ENCODE assay signal across 16 cellular contexts in genomic region chr3:13171704-13172643, GRCh38.
DNase-seq lines count a peak whose midpoint lies in the region; ATAC-seq and TF ChIP-seq lines count a peak whose summit lies in the region.
"Had no signal": no experiment of that assay in that cellular context is flagged by ENCODE, and none has a peak within 500 bp of the region (broad histone marks: within the 10 kb centered on the region; RNA-seq: fewer than 3 reads in every experiment).

No MANE protein-coding gene starts in this region.

- H3K27me3 ChIP-seq in BLaER1 = no peaks in the 10 kb centered on the region
- H3K27me3 ChIP-seq in sigmoid colon = no peaks in the 10 kb centered on the region
- H3K27me3 ChIP-seq in CD8-positive, alpha-beta T cell (ENCODE audit: insufficient read depth, low read length) = no peaks in the 10 kb centered on the region
- no peaks in the 10 kb centered on the region for H3K27me3 ChIP-seq in H7 (ENCODE audit: control insufficient read depth, insufficient read depth, low read length)

- no peak overlapping the region for H3K9ac ChIP-seq in BLaER1
- H3K9ac ChIP-seq: KMS-11 had no signal

- no peaks in the 10 kb centered on the region for H4K20me1 ChIP-seq in BLaER1

- H3K27ac ChIP-seq in BLaER1 (no peak overlapping the region), sigmoid colon (no peak overlapping the region)
- no peak overlapping the region for H3K27ac ChIP-seq in CD8-positive, alpha-beta T cell (ENCODE audit: low read depth, low read length)
- H3K27ac ChIP-seq: KMS-11 had no signal

- CTCF ChIA-PET in CD8-positive, alpha-beta T cell (lab: Charles Lee) = no interaction called here

- TF ChIP-seq EP300 in sigmoid colon (IDR thresholded peaks at IDR 0.05) = no peak

- peak; percentile 29 for DNase-seq in NCI-H460 (ENCODE audit: extremely low read depth, low read depth)
- DNase-seq in islet precursor cell = peak; percentile 45
- peak; percentile 53 for DNase-seq in sigmoid colon
- no peak for DNase-seq in CD8-positive, alpha-beta T cell
- no peak for DNase-seq in activated effector memory CD4-positive, alpha-beta T cell treated with Interleukin-2 at 50 U/mL for 16 hours
- DNase-seq in H7 = no peak
- DNase-seq: 8988T; AML-193; C1 segment of cervical spinal cord; CD4-positive, alpha-beta T cell; DMS79 had no signal

- TF ChIP-seq CTCF in sigmoid colon (IDR thresholded peaks at IDR 0.05) = no peak
- TF ChIP-seq CTCF in CD8-positive, alpha-beta T cell (IDR thresholded peaks at IDR 0.05) = no peak

- intact Hi-C loops in sigmoid colon (cut with DNase I) = no loop called here
- intact Hi-C loops in CD8-positive, alpha-beta T cell (cut with DNase I, micrococcal nuclease) = no loop called here

- H3K4me3 ChIP-seq in BLaER1 (no peak overlapping the region), sigmoid colon (no peak overlapping the region), H7 (ENCODE audit: insufficient read depth, low read depth, low read length) (no peak overlapping the region)
- no peak overlapping the region for H3K4me3 ChIP-seq in CD8-positive, alpha-beta T cell (ENCODE audit: low read depth, low read length)
- H3K4me3 ChIP-seq: GM12878 had no signal

- no peaks in the 10 kb centered on the region for H3K27me3 Mint-ChIP-seq in CD8-positive, alpha-beta T cell (ENCODE audit: low read depth)
- H3K27me3 Mint-ChIP-seq: CD4-positive, alpha-beta T cell had no signal

- no peak overlapping the region for H3K4me3 Mint-ChIP-seq in CD8-positive, alpha-beta T cell
- H3K4me3 Mint-ChIP-seq: CD4-positive, alpha-beta T cell had no signal

- peaks cover 57% of the 10 kb centered on the region for H3K4me1 ChIP-seq in BLaER1
- H3K4me1 ChIP-seq in sigmoid colon = no peaks in the 10 kb centered on the region
- H3K4me1 ChIP-seq in CD8-positive, alpha-beta T cell (ENCODE audit: insufficient read depth, low read length) = no peaks in the 10 kb centered on the region

- H3K36me3 ChIP-seq in BLaER1 (no peaks in the 10 kb centered on the region), sigmoid colon (no peaks in the 10 kb centered on the region), H7 (replicated peaks; ENCODE audit: control insufficient read depth, insufficient read depth, low read length) (no peaks in the 10 kb centered on the region)
- H3K36me3 ChIP-seq in CD8-positive, alpha-beta T cell (ENCODE audit: insufficient read depth, low read length) = no peaks in the 10 kb centered on the region

- no peak for TF ChIP-seq POLR2A in sigmoid colon (IDR thresholded peaks at IDR 0.05)

- POLR2A ChIA-PET in CD8-positive, alpha-beta T cell (lab: Charles Lee) = no interaction called here

- H3K36me3 Mint-ChIP-seq in CD8-positive, alpha-beta T cell = no peaks in the 10 kb centered on the region
- H3K36me3 Mint-ChIP-seq: IgD-negative memory B cell had no signal

- H3K9me3 Mint-ChIP-seq in CD8-positive, alpha-beta T cell = no peaks in the 10 kb centered on the region
- H3K9me3 Mint-ChIP-seq: CD4-positive, alpha-beta T cell had no signal

- H3K4me2 ChIP-seq in BLaER1 = peak overlapping the region; percentile 71
- H3K4me2 ChIP-seq: KMS-11 had no signal

- no peaks in the 10 kb centered on the region for H3K4me1 Mint-ChIP-seq in CD8-positive, alpha-beta T cell (ENCODE audit: low read depth)

- no peak overlapping the region for H3K27ac Mint-ChIP-seq in CD8-positive, alpha-beta T cell
- H3K27ac Mint-ChIP-seq: CD4-positive, alpha-beta T cell had no signal

- peaks cover 5% of the 10 kb centered on the region for H3K9me3 ChIP-seq in BLaER1
- H3K9me3 ChIP-seq in sigmoid colon = no peaks in the 10 kb centered on the region
- H3K9me3 ChIP-seq in CD8-positive, alpha-beta T cell (ENCODE audit: low read length) = no peaks in the 10 kb centered on the region

- 78 to 81% methylated on average over 19 of the region's 19 CpGs for WGBS in sigmoid colon, 2 donors

- ATAC-seq in CD8-positive, alpha-beta T cell = no peak
- ATAC-seq: GM12878, HCT116 had no signal

Comparison
In these comparisons a context has a peak if more than half of its experiments do, and no peak if none do; other contexts are left out.
1. DNase-seq: peak in NCI-H460 (single experiment), islet precursor cell (single experiment) and sigmoid colon (single experiment); none in CD8-positive, alpha-beta T cell (0 of 7), activated effector memory CD4-positive, alpha-beta T cell treated with Interleukin-2 at 50 U/mL for 16 hours (single experiment) and H7 (single experiment).